ENCODE assay signal across 23 cellular contexts in the genomic region with DNA sequence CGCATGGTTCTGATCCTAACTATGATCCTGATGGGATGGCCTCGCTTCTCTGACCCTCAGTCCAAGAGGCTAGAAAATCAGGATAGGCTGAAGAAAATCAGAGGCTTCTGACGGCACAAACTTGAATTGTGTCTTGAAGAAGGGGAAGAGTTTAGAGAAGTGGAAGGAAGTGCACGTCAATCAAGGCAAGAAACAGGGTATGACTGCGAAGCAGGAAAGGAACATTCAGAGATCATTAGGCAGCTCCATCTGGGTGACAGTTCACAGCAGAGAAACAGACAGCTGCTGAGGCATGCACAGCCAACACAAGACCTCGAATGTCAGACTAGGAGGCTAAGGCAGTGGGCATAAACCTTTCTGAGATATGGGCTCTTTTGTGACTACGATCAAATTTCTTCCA. TPM values are rescaled to one million over a fixed set of nuclear protein-coding genes. Genes with fewer than 3 reads are reported as not detected.
DNase-seq lines count a peak whose midpoint lies in the region; ATAC-seq and TF ChIP-seq lines count a peak whose summit lies in the region.
"Had no signal": no experiment of that assay in that cellular context is flagged by ENCODE, and none has a peak within 500 bp of the region (broad histone marks: within the 10 kb centered on the region; RNA-seq: fewer than 3 reads in every experiment).

No MANE protein-coding gene starts in this region.

- no peaks in the 10 kb centered on the region for H3K9me3 ChIP-seq in naive thymus-derived CD4-positive, alpha-beta T cell (ENCODE audit: control insufficient read depth in 2 of 3, low read length in 3 of 3)
- H3K9me3 ChIP-seq in aorta (ENCODE audit: control insufficient read depth, low read length) = no peaks in the 10 kb centered on the region
- H3K9me3 ChIP-seq: A549, transverse colon had no signal

- H3K36me3 Mint-ChIP-seq in activated naive CD8-positive, alpha-beta T cell treated with anti-CD3 and anti-CD28 coated beads, Interleukin-2, amount 10 ng/mL, durations not matched to agents 7 days and 5 days = peaks cover 8% of the 10 kb centered on the region
- peaks cover 7% of the 10 kb centered on the region for H3K36me3 Mint-ChIP-seq in activated naive CD8-positive, alpha-beta T cell treated with anti-CD3 and anti-CD28 coated beads, Interleukin-2, amount 50 U/mL, for 24 hours (ENCODE audit: low read depth)
- H3K36me3 Mint-ChIP-seq in naive thymus-derived CD4-positive, alpha-beta T cell = peaks cover 2 to 34% (median 4%) of the 10 kb centered on the region in 5 donors
- H3K36me3 Mint-ChIP-seq: natural killer cell treated with Interleukin-12 subunit alpha and Interleukin-12 subunit beta and Interleukin-15 and Interleukin-18, amount 100 ng/mL, for 72 hours had no signal

- no peaks in the 10 kb centered on the region for H3K27me3 Mint-ChIP-seq in activated naive CD8-positive, alpha-beta T cell treated with anti-CD3 and anti-CD28 coated beads, Interleukin-2, amount 10 ng/mL, durations not matched to agents 7 days and 5 days
- H3K27me3 Mint-ChIP-seq in activated naive CD8-positive, alpha-beta T cell treated with anti-CD3 and anti-CD28 coated beads, Interleukin-2, amount 50 U/mL, for 24 hours = no peaks in the 10 kb centered on the region
- no peaks in the 10 kb centered on the region for H3K27me3 Mint-ChIP-seq in naive thymus-derived CD4-positive, alpha-beta T cell
- H3K27me3 Mint-ChIP-seq: natural killer cell treated with Interleukin-12 subunit alpha and Interleukin-12 subunit beta and Interleukin-15 and Interleukin-18, amount 100 ng/mL, for 72 hours had no signal

- in situ Hi-C loops in GM13976 (cut with MboI; ENCODE audit: low sequenced_read_pairs, unreplicated experiment) = no loop called here

- no peak for ATAC-seq in activated naive CD8-positive, alpha-beta T cell treated with anti-CD3 and anti-CD28 coated beads, Interleukin-2, amount 10 ng/mL, durations not matched to agents 7 days and 5 days (ENCODE audit: low read depth)
- no peak for ATAC-seq in activated naive CD8-positive, alpha-beta T cell treated with anti-CD3 and anti-CD28 coated beads, Interleukin-2, amount 50 U/mL, for 24 hours
- peak; percentile 34 for ATAC-seq in naive thymus-derived CD4-positive, alpha-beta T cell
- ATAC-seq in aorta (ENCODE audit: low FRiP score) (peak; percentile 26), GM18870 (IDR thresholded peaks at IDR 0.05; ENCODE audit: unreplicated experiment) (no peak)
- ATAC-seq: A549; natural killer cell treated with Interleukin-12 subunit alpha and Interleukin-12 subunit beta and Interleukin-15 and Interleukin-18, amount 100 ng/mL, for 72 hours; stimulated activated naive CD8-positive, alpha-beta T cell treated with anti-CD3 and anti-CD28 coated beads, Interleukin-15, Interleukin-2, amounts not matched to agents 100 U/mL and 50 U/mL, for 24 hours had no signal

- peaks cover 0 to 13% (median 0%) of the 10 kb centered on the region in 3 experiments for H3K36me3 ChIP-seq in naive thymus-derived CD4-positive, alpha-beta T cell (ENCODE audit: control insufficient read depth in 2 of 3, insufficient read depth in 3 of 3, low read length in 3 of 3)
- peaks cover 0 to 4% of the 10 kb centered on the region in 2 donors for H3K36me3 ChIP-seq in aorta (ENCODE audit: control insufficient read depth in 1 of 2, insufficient read depth in 2 of 2, low read length in 1 of 2)
- H3K36me3 ChIP-seq: cardiac muscle cell, transverse colon had no signal

- H3K27ac Mint-ChIP-seq in activated naive CD8-positive, alpha-beta T cell treated with anti-CD3 and anti-CD28 coated beads, Interleukin-2, amount 10 ng/mL, durations not matched to agents 7 days and 5 days = peak overlapping the region; percentile 0
- H3K27ac Mint-ChIP-seq in activated naive CD8-positive, alpha-beta T cell treated with anti-CD3 and anti-CD28 coated beads, Interleukin-2, amount 50 U/mL, for 24 hours = no peak overlapping the region
- H3K27ac Mint-ChIP-seq in naive thymus-derived CD4-positive, alpha-beta T cell = no peak overlapping the region
- H3K27ac Mint-ChIP-seq: natural killer cell treated with Interleukin-12 subunit alpha and Interleukin-12 subunit beta and Interleukin-15 and Interleukin-18, amount 100 ng/mL, for 72 hours had no signal

- intact Hi-C loops in naive thymus-derived CD4-positive, alpha-beta T cell (cut with micrococcal nuclease) = no loop called here
- intact Hi-C loops in aorta (cut with DNase I) = no loop called here

- no peak overlapping the region for H3K27ac ChIP-seq in naive thymus-derived CD4-positive, alpha-beta T cell (ENCODE audit: low read depth, low read length)
- H3K27ac ChIP-seq in aorta (ENCODE audit: low read depth in 1 of 2, low read length in 2 of 2) = no peak overlapping the region
- H3K27ac ChIP-seq: A549, cardiac muscle cell, transverse colon had no signal

- H3K9me3 Mint-ChIP-seq in activated naive CD8-positive, alpha-beta T cell treated with anti-CD3 and anti-CD28 coated beads, Interleukin-2, amount 10 ng/mL, durations not matched to agents 7 days and 5 days = no peaks in the 10 kb centered on the region
- no peaks in the 10 kb centered on the region for H3K9me3 Mint-ChIP-seq in activated naive CD8-positive, alpha-beta T cell treated with anti-CD3 and anti-CD28 coated beads, Interleukin-2, amount 50 U/mL, for 24 hours
- no peaks in the 10 kb centered on the region for H3K9me3 Mint-ChIP-seq in naive thymus-derived CD4-positive, alpha-beta T cell
- H3K9me3 Mint-ChIP-seq: natural killer cell treated with Interleukin-12 subunit alpha and Interleukin-12 subunit beta and Interleukin-15 and Interleukin-18, amount 100 ng/mL, for 72 hours had no signal

- H3K4me1 Mint-ChIP-seq in activated naive CD8-positive, alpha-beta T cell treated with anti-CD3 and anti-CD28 coated beads, Interleukin-2, amount 10 ng/mL, durations not matched to agents 7 days and 5 days = peaks cover 2% of the 10 kb centered on the region
- H3K4me1 Mint-ChIP-seq in activated naive CD8-positive, alpha-beta T cell treated with anti-CD3 and anti-CD28 coated beads, Interleukin-2, amount 50 U/mL, for 24 hours = peaks cover 1% of the 10 kb centered on the region
- peaks cover 0 to 15% (median 6%) of the 10 kb centered on the region in 7 donors for H3K4me1 Mint-ChIP-seq in naive thymus-derived CD4-positive, alpha-beta T cell

- WGBS in aorta, 2 donors = 92 to 93% methylated on average over 7 of the region's 7 CpGs

- POLR2A ChIA-PET in activated naive CD8-positive, alpha-beta T cell treated with anti-CD3 and anti-CD28 coated beads, Interleukin-2, amount 10 ng/mL, durations not matched to agents 7 days and 5 days (lab: Charles Lee) = no interaction called here
- POLR2A ChIA-PET in naive thymus-derived CD4-positive, alpha-beta T cell (lab: Charles Lee) = no interaction called here

- no peak overlapping the region for H3K4me3 ChIP-seq in naive thymus-derived CD4-positive, alpha-beta T cell (ENCODE audit: low read length)
- no peak overlapping the region for H3K4me3 ChIP-seq in aorta (ENCODE audit: low read length in 2 of 2)
- H3K4me3 ChIP-seq: A549, cardiac muscle cell, transverse colon had no signal

- no peak for TF ChIP-seq CTCF in GM13976 (IDR thresholded peaks at IDR 0.05; ENCODE audit: borderline replicate concordance, control extremely low read depth, extremely low read depth, insufficient read depth, missing control alignments)

- H3K4me3 Mint-ChIP-seq in activated naive CD8-positive, alpha-beta T cell treated with anti-CD3 and anti-CD28 coated beads, Interleukin-2, amount 10 ng/mL, durations not matched to agents 7 days and 5 days = no peak overlapping the region
- no peak overlapping the region for H3K4me3 Mint-ChIP-seq in activated naive CD8-positive, alpha-beta T cell treated with anti-CD3 and anti-CD28 coated beads, Interleukin-2, amount 50 U/mL, for 24 hours
- H3K4me3 Mint-ChIP-seq in naive thymus-derived CD4-positive, alpha-beta T cell = no peak overlapping the region
- H3K4me3 Mint-ChIP-seq: natural killer cell treated with Interleukin-12 subunit alpha and Interleukin-12 subunit beta and Interleukin-15 and Interleukin-18, amount 100 ng/mL, for 72 hours had no signal

- no peaks in the 10 kb centered on the region for H3K27me3 ChIP-seq in naive thymus-derived CD4-positive, alpha-beta T cell (ENCODE audit: control insufficient read depth in 2 of 2, insufficient read depth in 2 of 2, low read length in 2 of 2)
- H3K27me3 ChIP-seq in aorta (ENCODE audit: control insufficient read depth in 1 of 2, insufficient read depth in 2 of 2, low read length in 1 of 2) = no peaks in the 10 kb centered on the region
- H3K27me3 ChIP-seq: cardiac muscle cell, transverse colon had no signal

- no peaks in the 10 kb centered on the region for H3K4me1 ChIP-seq in naive thymus-derived CD4-positive, alpha-beta T cell (ENCODE audit: control insufficient read depth in 2 of 2, insufficient read depth in 2 of 2, low read length in 2 of 2)
- H3K4me1 ChIP-seq in aorta (ENCODE audit: control insufficient read depth in 1 of 2, insufficient read depth in 2 of 2, low read length in 2 of 2) = no peaks in the 10 kb centered on the region
- H3K4me1 ChIP-seq: A549, transverse colon had no signal

- no peak for DNase-seq in activated naive CD8-positive, alpha-beta T cell treated with anti-CD3 and anti-CD28 coated beads, Interleukin-2, amount 10 ng/mL, durations not matched to agents 7 days and 5 days
- no peak for DNase-seq in activated naive CD8-positive, alpha-beta T cell treated with anti-CD3 and anti-CD28 coated beads, Interleukin-2, amount 50 U/mL, for 24 hours
- DNase-seq in dermis blood vessel endothelial cell (peak; percentile 28), aorta (no peak), GM13976 (ENCODE audit: low spot score) (no peak), NCI-H524 treated with DMSO at 0.1 percent for 48 hours (lab: John Stamatoyannopoulos, UW) (no peak)
- no peak for DNase-seq in naive thymus-derived CD4-positive, alpha-beta T cell
- DNase-seq: activated CD4-positive, alpha-beta T cell treated with anti-CD3 and anti-CD28 coated beads for 48 hours; activated effector memory CD4-positive, alpha-beta T cell treated with anti-CD3 and anti-CD28 coated beads, Interleukin-2, amount 50 U/mL, for 16 hours; amniotic stem cell; foreskin fibroblast; mesenchymal stem cell; NCI-H2171; NCI-H526; posterior cingulate gyrus; SHP77; stimulated activated CD4-positive, alpha-beta T cell treated with anti-CD3 and anti-CD28 coated beads, Interleukin-1b, Interleukin-23, amount 100 ng/mL, for 48 hours; stimulated activated naive CD8-positive, alpha-beta T cell treated with anti-CD3 and anti-CD28 coated beads, Interleukin-15, Interleukin-2, amounts not matched to agents 100 U/mL and 50 U/mL, for 24 hours; transverse colon had no signal

- CTCF ChIA-PET in naive thymus-derived CD4-positive, alpha-beta T cell (lab: Charles Lee) = no interaction called here

RNA-seq across cellular contexts. Expression of gene CLPB, which starts 29.3 kb away (rescaled TPM):
- total RNA-seq in activated naive CD8-positive, alpha-beta T cell treated with anti-CD3 and anti-CD28 coated beads, Interleukin-2, amount 10 ng/mL, durations not matched to agents 7 days and 5 days = 10 to 100 TPM; 21.6 to 23.2 TPM
- total RNA-seq in dermis blood vessel endothelial cell = 54.1 and 66.7 TPM in 2 replicates
- 10 to 100 TPM; 14.3 to 24.2 (median 17.9) TPM for total RNA-seq in naive thymus-derived CD4-positive, alpha-beta T cell
- 1 to 10 TPM; 4.9 to 7.4 TPM for polyA plus RNA-seq in naive thymus-derived CD4-positive, alpha-beta T cell
- total RNA-seq in aorta = 10 to 100 TPM; 17.2 to 17.3 TPM
- 1 to 10 TPM; 3.9 to 6.0 TPM for polyA plus RNA-seq in aorta

Comparison
In these comparisons a context has a peak if more than half of its experiments do, and no peak if none do; other contexts are left out.
1. ATAC-seq: peak in naive thymus-derived CD4-positive, alpha-beta T cell (single experiment) and aorta (single experiment); none in activated naive CD8-positive, alpha-beta T cell treated with anti-CD3 and anti-CD28 coated beads, Interleukin-2, amount 10 ng/mL, durations not matched to agents 7 days and 5 days (single experiment), activated naive CD8-positive, alpha-beta T cell treated with anti-CD3 and anti-CD28 coated beads, Interleukin-2, amount 50 U/mL, for 24 hours (single experiment) and GM18870 (single experiment).